In genomic region chr12:6567824-6568617, GRCh38 we compare ENCODE assay signal across 1 cellular context.
A peak's percentile ranks its signal among the peaks of the same experiment; 100 is the strongest.
TF ChIP-seq lines count a peak whose summit lies in the region.

Gene NOP2, minus strand, starts transcription at chr12:6568291. Its CDS starts 373 bp downstream, at chr12:6567918.

TF ChIP-seq in HepG2, 621 proteins besides CTCF, POLR2A, EP300 and RAD21 (continued from another document and continues in another):
- peak; percentile 12 for TF ChIP-seq RBM22 (optimal IDR thresholded peaks at IDR 0.05; ENCODE audit: low read length)
- peak; percentile 77; the same call in 1 of the 2 replicates for TF ChIP-seq ZNF670 (CRISPR knock-in tag; IDR thresholded peaks at IDR 0.05; ENCODE audit: borderline replicate concordance)
- TF ChIP-seq, protein P1, sequence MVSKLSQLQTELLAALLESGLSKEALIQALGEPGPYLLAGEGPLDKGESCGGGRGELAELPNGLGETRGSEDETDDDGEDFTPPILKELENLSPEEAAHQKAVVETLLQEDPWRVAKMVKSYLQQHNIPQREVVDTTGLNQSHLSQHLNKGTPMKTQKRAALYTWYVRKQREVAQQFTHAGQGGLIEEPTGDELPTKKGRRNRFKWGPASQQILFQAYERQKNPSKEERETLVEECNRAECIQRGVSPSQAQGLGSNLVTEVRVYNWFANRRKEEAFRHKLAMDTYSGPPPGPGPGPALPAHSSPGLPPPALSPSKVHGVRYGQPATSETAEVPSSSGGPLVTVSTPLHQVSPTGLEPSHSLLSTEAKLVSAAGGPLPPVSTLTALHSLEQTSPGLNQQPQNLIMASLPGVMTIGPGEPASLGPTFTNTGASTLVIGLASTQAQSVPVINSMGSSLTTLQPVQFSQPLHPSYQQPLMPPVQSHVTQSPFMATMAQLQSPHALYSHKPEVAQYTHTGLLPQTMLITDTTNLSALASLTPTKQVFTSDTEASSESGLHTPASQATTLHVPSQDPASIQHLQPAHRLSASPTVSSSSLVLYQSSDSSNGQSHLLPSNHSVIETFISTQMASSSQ (IDR thresholded peaks at IDR 0.05; ENCODE audit: low read depth) = no peak
- TF ChIP-seq, protein P1 (CRISPR knock-in tag; IDR thresholded peaks at IDR 0.05; ENCODE audit: borderline replicate concordance) = no peak; the same call in 1 of the 2 replicates
- TF ChIP-seq THAP7 (CRISPR knock-in tag; IDR thresholded peaks at IDR 0.05) = no peak
- TF ChIP-seq, protein P2, sequence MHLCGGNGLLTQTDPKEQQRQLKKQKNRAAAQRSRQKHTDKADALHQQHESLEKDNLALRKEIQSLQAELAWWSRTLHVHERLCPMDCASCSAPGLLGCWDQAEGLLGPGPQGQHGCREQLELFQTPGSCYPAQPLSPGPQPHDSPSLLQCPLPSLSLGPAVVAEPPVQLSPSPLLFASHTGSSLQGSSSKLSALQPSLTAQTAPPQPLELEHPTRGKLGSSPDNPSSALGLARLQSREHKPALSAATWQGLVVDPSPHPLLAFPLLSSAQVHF (CRISPR knock-in tag; IDR thresholded peaks at IDR 0.05) = no peak; the same call in 1 of the 2 replicates
- TF ChIP-seq SAFB2 (CRISPR knock-in tag; IDR thresholded peaks at IDR 0.05; ENCODE audit: borderline replicate concordance, low read depth) = peak; percentile 78; the same call in 1 of the 2 replicates
- no peak for TF ChIP-seq ZNF770 (CRISPR knock-in tag; IDR thresholded peaks at IDR 0.05)
- no peak; the same call in 1 of the 2 replicates for TF ChIP-seq SP4 (CRISPR knock-in tag; IDR thresholded peaks at IDR 0.05)
- TF ChIP-seq, protein P3, sequence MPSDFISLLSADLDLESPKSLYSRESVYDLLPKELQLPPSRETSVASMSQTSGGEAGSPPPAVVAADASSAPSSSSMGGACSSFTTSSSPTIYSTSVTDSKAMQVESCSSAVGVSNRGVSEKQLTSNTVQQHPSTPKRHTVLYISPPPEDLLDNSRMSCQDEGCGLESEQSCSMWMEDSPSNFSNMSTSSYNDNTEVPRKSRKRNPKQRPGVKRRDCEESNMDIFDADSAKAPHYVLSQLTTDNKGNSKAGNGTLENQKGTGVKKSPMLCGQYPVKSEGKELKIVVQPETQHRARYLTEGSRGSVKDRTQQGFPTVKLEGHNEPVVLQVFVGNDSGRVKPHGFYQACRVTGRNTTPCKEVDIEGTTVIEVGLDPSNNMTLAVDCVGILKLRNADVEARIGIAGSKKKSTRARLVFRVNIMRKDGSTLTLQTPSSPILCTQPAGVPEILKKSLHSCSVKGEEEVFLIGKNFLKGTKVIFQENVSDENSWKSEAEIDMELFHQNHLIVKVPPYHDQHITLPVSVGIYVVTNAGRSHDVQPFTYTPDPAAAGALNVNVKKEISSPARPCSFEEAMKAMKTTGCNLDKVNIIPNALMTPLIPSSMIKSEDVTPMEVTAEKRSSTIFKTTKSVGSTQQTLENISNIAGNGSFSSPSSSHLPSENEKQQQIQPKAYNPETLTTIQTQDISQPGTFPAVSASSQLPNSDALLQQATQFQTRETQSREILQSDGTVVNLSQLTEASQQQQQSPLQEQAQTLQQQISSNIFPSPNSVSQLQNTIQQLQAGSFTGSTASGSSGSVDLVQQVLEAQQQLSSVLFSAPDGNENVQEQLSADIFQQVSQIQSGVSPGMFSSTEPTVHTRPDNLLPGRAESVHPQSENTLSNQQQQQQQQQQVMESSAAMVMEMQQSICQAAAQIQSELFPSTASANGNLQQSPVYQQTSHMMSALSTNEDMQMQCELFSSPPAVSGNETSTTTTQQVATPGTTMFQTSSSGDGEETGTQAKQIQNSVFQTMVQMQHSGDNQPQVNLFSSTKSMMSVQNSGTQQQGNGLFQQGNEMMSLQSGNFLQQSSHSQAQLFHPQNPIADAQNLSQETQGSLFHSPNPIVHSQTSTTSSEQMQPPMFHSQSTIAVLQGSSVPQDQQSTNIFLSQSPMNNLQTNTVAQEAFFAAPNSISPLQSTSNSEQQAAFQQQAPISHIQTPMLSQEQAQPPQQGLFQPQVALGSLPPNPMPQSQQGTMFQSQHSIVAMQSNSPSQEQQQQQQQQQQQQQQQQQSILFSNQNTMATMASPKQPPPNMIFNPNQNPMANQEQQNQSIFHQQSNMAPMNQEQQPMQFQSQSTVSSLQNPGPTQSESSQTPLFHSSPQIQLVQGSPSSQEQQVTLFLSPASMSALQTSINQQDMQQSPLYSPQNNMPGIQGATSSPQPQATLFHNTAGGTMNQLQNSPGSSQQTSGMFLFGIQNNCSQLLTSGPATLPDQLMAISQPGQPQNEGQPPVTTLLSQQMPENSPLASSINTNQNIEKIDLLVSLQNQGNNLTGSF (CRISPR knock-in tag; IDR thresholded peaks at IDR 0.05) = peak; percentile 85; the same call in 1 of the 2 replicates
- TF ChIP-seq, protein P4, sequence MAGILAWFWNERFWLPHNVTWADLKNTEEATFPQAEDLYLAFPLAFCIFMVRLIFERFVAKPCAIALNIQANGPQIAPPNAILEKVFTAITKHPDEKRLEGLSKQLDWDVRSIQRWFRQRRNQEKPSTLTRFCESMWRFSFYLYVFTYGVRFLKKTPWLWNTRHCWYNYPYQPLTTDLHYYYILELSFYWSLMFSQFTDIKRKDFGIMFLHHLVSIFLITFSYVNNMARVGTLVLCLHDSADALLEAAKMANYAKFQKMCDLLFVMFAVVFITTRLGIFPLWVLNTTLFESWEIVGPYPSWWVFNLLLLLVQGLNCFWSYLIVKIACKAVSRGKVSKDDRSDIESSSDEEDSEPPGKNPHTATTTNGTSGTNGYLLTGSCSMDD (CRISPR knock-in tag; IDR thresholded peaks at IDR 0.05) = no peak
- TF ChIP-seq ZKSCAN1 (IDR thresholded peaks at IDR 0.05; ENCODE audit: low read length) = no peak
- no peak for TF ChIP-seq ZNF282 (IDR thresholded peaks at IDR 0.05; ENCODE audit: partially characterized antibody)
- TF ChIP-seq TBP (CRISPR knock-in tag; IDR thresholded peaks at IDR 0.05) = no peak
- no peak for TF ChIP-seq ZFP82 (CRISPR knock-in tag; IDR thresholded peaks at IDR 0.05; ENCODE audit: borderline replicate concordance)
- no peak for TF ChIP-seq ISX (CRISPR knock-in tag; conservative IDR thresholded peaks at IDR 0.05)
- peak; percentile 90 for TF ChIP-seq POGK (CRISPR knock-in tag; conservative IDR thresholded peaks at IDR 0.05)
- no peak for TF ChIP-seq TFAP4 (IDR thresholded peaks at IDR 0.05; ENCODE audit: borderline replicate concordance, low read depth)
- TF ChIP-seq ZNF567 (CRISPR knock-in tag; IDR thresholded peaks at IDR 0.05; ENCODE audit: borderline replicate concordance) = peak; percentile 88; the same call in 1 of the 2 replicates
- TF ChIP-seq SNRNP70 (IDR thresholded peaks at IDR 0.05; ENCODE audit: low read depth, low read length) = no peak
- TF ChIP-seq, protein P5, sequence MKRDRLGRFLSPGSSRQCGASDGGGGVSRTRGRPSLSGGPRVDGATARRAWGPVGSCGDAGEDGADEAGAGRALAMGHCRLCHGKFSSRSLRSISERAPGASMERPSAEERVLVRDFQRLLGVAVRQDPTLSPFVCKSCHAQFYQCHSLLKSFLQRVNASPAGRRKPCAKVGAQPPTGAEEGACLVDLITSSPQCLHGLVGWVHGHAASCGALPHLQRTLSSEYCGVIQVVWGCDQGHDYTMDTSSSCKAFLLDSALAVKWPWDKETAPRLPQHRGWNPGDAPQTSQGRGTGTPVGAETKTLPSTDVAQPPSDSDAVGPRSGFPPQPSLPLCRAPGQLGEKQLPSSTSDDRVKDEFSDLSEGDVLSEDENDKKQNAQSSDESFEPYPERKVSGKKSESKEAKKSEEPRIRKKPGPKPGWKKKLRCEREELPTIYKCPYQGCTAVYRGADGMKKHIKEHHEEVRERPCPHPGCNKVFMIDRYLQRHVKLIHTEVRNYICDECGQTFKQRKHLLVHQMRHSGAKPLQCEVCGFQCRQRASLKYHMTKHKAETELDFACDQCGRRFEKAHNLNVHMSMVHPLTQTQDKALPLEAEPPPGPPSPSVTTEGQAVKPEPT (CRISPR knock-in tag; IDR thresholded peaks at IDR 0.05; ENCODE audit: low read depth) = no peak
- TF ChIP-seq ZNF552 (CRISPR knock-in tag; IDR thresholded peaks at IDR 0.05; ENCODE audit: borderline replicate concordance) = 0 out of 2 replicates have a peak, but pooled peaks have one; percentile 44
- no peak for TF ChIP-seq GPN1 (CRISPR knock-in tag; IDR thresholded peaks at IDR 0.05; ENCODE audit: borderline replicate concordance)
- TF ChIP-seq MYC (CRISPR knock-in tag; IDR thresholded peaks at IDR 0.05; ENCODE audit: borderline replicate concordance) = peak; percentile 96
- TF ChIP-seq FOXP1 (IDR thresholded peaks at IDR 0.05) = no peak
- TF ChIP-seq FOXP1 (CRISPR knock-in tag; IDR thresholded peaks at IDR 0.05) = no peak
- TF ChIP-seq ZNF430 (CRISPR knock-in tag; IDR thresholded peaks at IDR 0.05) = no peak
- TF ChIP-seq, protein P6, sequence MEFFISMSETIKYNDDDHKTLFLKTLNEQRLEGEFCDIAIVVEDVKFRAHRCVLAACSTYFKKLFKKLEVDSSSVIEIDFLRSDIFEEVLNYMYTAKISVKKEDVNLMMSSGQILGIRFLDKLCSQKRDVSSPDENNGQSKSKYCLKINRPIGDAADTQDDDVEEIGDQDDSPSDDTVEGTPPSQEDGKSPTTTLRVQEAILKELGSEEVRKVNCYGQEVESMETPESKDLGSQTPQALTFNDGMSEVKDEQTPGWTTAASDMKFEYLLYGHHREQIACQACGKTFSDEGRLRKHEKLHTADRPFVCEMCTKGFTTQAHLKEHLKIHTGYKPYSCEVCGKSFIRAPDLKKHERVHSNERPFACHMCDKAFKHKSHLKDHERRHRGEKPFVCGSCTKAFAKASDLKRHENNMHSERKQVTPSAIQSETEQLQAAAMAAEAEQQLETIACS (CRISPR knock-in tag; IDR thresholded peaks at IDR 0.05) = no peak
- 0 out of 2 replicates have a peak, but pooled peaks have one; percentile 18 for TF ChIP-seq ZBTB43 (CRISPR knock-in tag; conservative IDR thresholded peaks at IDR 0.05)
- peak; percentile 58 for TF ChIP-seq MED1 (CRISPR knock-in tag; IDR thresholded peaks at IDR 0.05)
- TF ChIP-seq, protein P7, sequence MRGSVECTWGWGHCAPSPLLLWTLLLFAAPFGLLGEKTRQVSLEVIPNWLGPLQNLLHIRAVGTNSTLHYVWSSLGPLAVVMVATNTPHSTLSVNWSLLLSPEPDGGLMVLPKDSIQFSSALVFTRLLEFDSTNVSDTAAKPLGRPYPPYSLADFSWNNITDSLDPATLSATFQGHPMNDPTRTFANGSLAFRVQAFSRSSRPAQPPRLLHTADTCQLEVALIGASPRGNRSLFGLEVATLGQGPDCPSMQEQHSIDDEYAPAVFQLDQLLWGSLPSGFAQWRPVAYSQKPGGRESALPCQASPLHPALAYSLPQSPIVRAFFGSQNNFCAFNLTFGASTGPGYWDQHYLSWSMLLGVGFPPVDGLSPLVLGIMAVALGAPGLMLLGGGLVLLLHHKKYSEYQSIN (CRISPR knock-in tag; IDR thresholded peaks at IDR 0.05; ENCODE audit: borderline replicate concordance) = no peak
- TF ChIP-seq ZC3H13 (CRISPR knock-in tag; IDR thresholded peaks at IDR 0.05) = peak; percentile 87; the same call in 1 of the 2 replicates
